Comparison of ENCODE assay signal across 1 cellular context in the genomic region with DNA sequence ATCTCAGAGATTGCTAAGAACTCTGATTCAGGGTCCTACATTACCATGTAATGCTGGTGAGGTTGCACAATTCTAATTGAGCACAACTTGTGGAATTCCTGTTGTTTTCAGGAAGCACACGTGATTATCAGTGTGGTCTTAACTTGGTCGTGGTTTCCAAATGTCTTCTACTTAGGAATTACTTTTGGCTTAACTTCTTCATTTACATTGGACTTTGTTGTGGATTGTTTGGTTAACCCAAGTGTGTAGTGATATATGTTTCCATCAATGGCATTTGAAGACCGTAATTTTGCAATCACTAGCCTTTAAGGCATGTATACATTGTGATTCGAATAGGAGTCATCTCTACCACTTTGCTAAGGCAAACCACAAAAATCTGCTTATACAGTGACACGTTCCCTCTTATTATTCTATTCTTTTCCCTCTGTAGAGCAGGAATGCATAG.
TF ChIP-seq lines count a peak whose summit lies in the region.

No MANE protein-coding gene starts in this region.

TF ChIP-seq in HCT116, 20 proteins besides CTCF, POLR2A, EP300 and RAD21 (continued from another document):
- TF ChIP-seq, protein P1, sequence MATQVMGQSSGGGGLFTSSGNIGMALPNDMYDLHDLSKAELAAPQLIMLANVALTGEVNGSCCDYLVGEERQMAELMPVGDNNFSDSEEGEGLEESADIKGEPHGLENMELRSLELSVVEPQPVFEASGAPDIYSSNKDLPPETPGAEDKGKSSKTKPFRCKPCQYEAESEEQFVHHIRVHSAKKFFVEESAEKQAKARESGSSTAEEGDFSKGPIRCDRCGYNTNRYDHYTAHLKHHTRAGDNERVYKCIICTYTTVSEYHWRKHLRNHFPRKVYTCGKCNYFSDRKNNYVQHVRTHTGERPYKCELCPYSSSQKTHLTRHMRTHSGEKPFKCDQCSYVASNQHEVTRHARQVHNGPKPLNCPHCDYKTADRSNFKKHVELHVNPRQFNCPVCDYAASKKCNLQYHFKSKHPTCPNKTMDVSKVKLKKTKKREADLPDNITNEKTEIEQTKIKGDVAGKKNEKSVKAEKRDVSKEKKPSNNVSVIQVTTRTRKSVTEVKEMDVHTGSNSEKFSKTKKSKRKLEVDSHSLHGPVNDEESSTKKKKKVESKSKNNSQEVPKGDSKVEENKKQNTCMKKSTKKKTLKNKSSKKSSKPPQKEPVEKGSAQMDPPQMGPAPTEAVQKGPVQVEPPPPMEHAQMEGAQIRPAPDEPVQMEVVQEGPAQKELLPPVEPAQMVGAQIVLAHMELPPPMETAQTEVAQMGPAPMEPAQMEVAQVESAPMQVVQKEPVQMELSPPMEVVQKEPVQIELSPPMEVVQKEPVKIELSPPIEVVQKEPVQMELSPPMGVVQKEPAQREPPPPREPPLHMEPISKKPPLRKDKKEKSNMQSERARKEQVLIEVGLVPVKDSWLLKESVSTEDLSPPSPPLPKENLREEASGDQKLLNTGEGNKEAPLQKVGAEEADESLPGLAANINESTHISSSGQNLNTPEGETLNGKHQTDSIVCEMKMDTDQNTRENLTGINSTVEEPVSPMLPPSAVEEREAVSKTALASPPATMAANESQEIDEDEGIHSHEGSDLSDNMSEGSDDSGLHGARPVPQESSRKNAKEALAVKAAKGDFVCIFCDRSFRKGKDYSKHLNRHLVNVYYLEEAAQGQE (IDR thresholded peaks at IDR 0.05; ENCODE audit: low read depth), result no peak
- TF ChIP-seq ZFX (IDR thresholded peaks at IDR 0.05) (no peak), POLR2AphosphoS5 (IDR thresholded peaks at IDR 0.05; ENCODE audit: low read depth, low read length) (no peak), SIN3A (IDR thresholded peaks at IDR 0.05; ENCODE audit: low read depth) (no peak)
- TF ChIP-seq, protein P2, sequence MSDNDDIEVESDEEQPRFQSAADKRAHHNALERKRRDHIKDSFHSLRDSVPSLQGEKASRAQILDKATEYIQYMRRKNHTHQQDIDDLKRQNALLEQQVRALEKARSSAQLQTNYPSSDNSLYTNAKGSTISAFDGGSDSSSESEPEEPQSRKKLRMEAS (IDR thresholded peaks at IDR 0.05), result no peak
